Comparison of ENCODE assay signal across 16 cellular contexts in genomic region chr12:119069029-119069731, GRCh38.
A peak's percentile ranks its signal among the peaks of the same experiment; 100 is the strongest.
DNase-seq lines count a peak whose midpoint lies in the region; ATAC-seq and TF ChIP-seq lines count a peak whose summit lies in the region.
"Had no signal": no experiment of that assay in that cellular context is flagged by ENCODE, and none has a peak within 500 bp of the region (broad histone marks: within the 10 kb centered on the region; RNA-seq: fewer than 3 reads in every experiment).

No MANE protein-coding gene starts in this region.

- H2AFZ ChIP-seq in hepatocyte = no peak overlapping the region

- ATAC-seq in GM21737 (IDR thresholded peaks at IDR 0.05; ENCODE audit: unreplicated experiment) = no peak
- ATAC-seq in naive thymus-derived CD4-positive, alpha-beta T cell = no peak
- ATAC-seq: foreskin keratinocyte; natural killer cell treated with Interleukin-12 subunit alpha and Interleukin-12 subunit beta and Interleukin-15 and Interleukin-18, amount 100 ng/mL, for 72 hours had no signal

- H3K36me3 Mint-ChIP-seq in naive thymus-derived CD4-positive, alpha-beta T cell = no peaks in the 10 kb centered on the region
- H3K36me3 Mint-ChIP-seq: natural killer cell treated with Interleukin-12 subunit alpha and Interleukin-12 subunit beta and Interleukin-15 and Interleukin-18, amount 100 ng/mL, for 72 hours had no signal

- no peaks in the 10 kb centered on the region for H3K79me2 ChIP-seq in hepatocyte

- peaks cover 33% of the 10 kb centered on the region for H3K27me3 ChIP-seq in hepatocyte
- H3K27me3 ChIP-seq in naive thymus-derived CD4-positive, alpha-beta T cell (ENCODE audit: control insufficient read depth in 2 of 2, insufficient read depth in 2 of 2, low read length in 2 of 2) = no peaks in the 10 kb centered on the region
- H3K27me3 ChIP-seq: foreskin keratinocyte had no signal

- 18% methylated on average over 10 of the region's 10 CpGs for WGBS in hepatocyte (ENCODE audit: low lambda C conversion rate, missing lambda C conversion rate)

- POLR2A ChIA-PET in naive thymus-derived CD4-positive, alpha-beta T cell (lab: Charles Lee) = no interaction called here
- POLR2A ChIA-PET in HEK293T (lab: Yijun Ruan, JAX) = no interaction called here

- H3K4me1 Mint-ChIP-seq in naive thymus-derived CD4-positive, alpha-beta T cell = no peaks in the 10 kb centered on the region
- H3K4me1 Mint-ChIP-seq: activated CD4-positive, alpha-beta T cell treated with anti-CD3 and anti-CD28 coated beads, Interleukin-2, amount 10 ng/mL, durations not matched to agents 24 days and 14 days had no signal

- no peak overlapping the region for H3K4me2 ChIP-seq in hepatocyte

- H3K4me1 ChIP-seq in hepatocyte (ENCODE audit: insufficient read depth) = no peaks in the 10 kb centered on the region
- no peaks in the 10 kb centered on the region for H3K4me1 ChIP-seq in naive thymus-derived CD4-positive, alpha-beta T cell (ENCODE audit: control insufficient read depth in 2 of 2, insufficient read depth in 2 of 2, low read length in 2 of 2)
- H3K4me1 ChIP-seq: foreskin keratinocyte had no signal

- intact Hi-C loops in naive thymus-derived CD4-positive, alpha-beta T cell (cut with micrococcal nuclease) = no loop called here

- no peaks in the 10 kb centered on the region for H3K9me2 ChIP-seq in hepatocyte (replicated peaks; ENCODE audit: insufficient read depth)

- H3K4me3 Mint-ChIP-seq in naive thymus-derived CD4-positive, alpha-beta T cell = no peak overlapping the region
- H3K4me3 Mint-ChIP-seq: activated CD4-positive, alpha-beta T cell treated with anti-CD3 and anti-CD28 coated beads, Interleukin-2, amount 10 ng/mL, durations not matched to agents 24 days and 14 days; natural killer cell treated with Interleukin-12 subunit alpha and Interleukin-12 subunit beta and Interleukin-15 and Interleukin-18, amount 100 ng/mL, for 72 hours had no signal

- no peak overlapping the region for H3K4me3 ChIP-seq in hepatocyte
- no peak overlapping the region for H3K4me3 ChIP-seq in naive thymus-derived CD4-positive, alpha-beta T cell (ENCODE audit: low read length)

- TF ChIP-seq CTCF in hepatocyte (IDR thresholded peaks at IDR 0.05; ENCODE audit: poor library complexity) = no peak

- no peaks in the 10 kb centered on the region for H4K20me1 ChIP-seq in hepatocyte (ENCODE audit: insufficient read depth, poor library complexity, severe bottlenecking)

- H3K9me3 Mint-ChIP-seq in naive thymus-derived CD4-positive, alpha-beta T cell = peaks cover 0 to 12% (median 3%) of the 10 kb centered on the region in 11 donors
- H3K9me3 Mint-ChIP-seq: activated CD4-positive, alpha-beta T cell treated with anti-CD3 and anti-CD28 coated beads, Interleukin-2, amount 10 ng/mL, durations not matched to agents 24 days and 14 days had no signal

- peaks cover 0 to 9% (median 6%) of the 10 kb centered on the region in 5 donors for H3K27me3 Mint-ChIP-seq in naive thymus-derived CD4-positive, alpha-beta T cell
- H3K27me3 Mint-ChIP-seq: activated CD4-positive, alpha-beta T cell treated with anti-CD3 and anti-CD28 coated beads, Interleukin-2, amount 10 ng/mL, durations not matched to agents 24 days and 14 days had no signal

- no peak overlapping the region for H3K27ac ChIP-seq in hepatocyte
- H3K27ac ChIP-seq in naive thymus-derived CD4-positive, alpha-beta T cell (ENCODE audit: low read depth, low read length) = no peak overlapping the region
- H3K27ac ChIP-seq: foreskin keratinocyte had no signal

- H3K27ac Mint-ChIP-seq in naive thymus-derived CD4-positive, alpha-beta T cell = no peak overlapping the region
- H3K27ac Mint-ChIP-seq: activated CD4-positive, alpha-beta T cell treated with anti-CD3 and anti-CD28 coated beads, Interleukin-2, amount 10 ng/mL, durations not matched to agents 24 days and 14 days; natural killer cell treated with Interleukin-12 subunit alpha and Interleukin-12 subunit beta and Interleukin-15 and Interleukin-18, amount 100 ng/mL, for 72 hours had no signal

- CTCF ChIA-PET in naive thymus-derived CD4-positive, alpha-beta T cell (lab: Charles Lee) = no interaction called here
- CTCF ChIA-PET in HEK293T (lab: Yijun Ruan, JAX) = no interaction called here

- peak; percentile 40 for DNase-seq in DMS79 (lab: John Stamatoyannopoulos, UW)
- peak; percentile 92 for DNase-seq in NCI-H146 (lab: John Stamatoyannopoulos, UW)
- DNase-seq in NCI-H748 (lab: John Stamatoyannopoulos, UW; ENCODE audit: unreplicated experiment) = peak; percentile 83
- DNase-seq in hepatocyte (ENCODE audit: low spot score) = peak; percentile 7
- DNase-seq in stimulated activated CD4-positive, alpha-beta T cell treated with anti-CD3 and anti-CD28 coated beads, Interleukin-12 subunit alpha, Interleukin-12 subunit beta, amount 100 ng/mL, for 4 hours = no peak
- no peak for DNase-seq in naive thymus-derived CD4-positive, alpha-beta T cell
- DNase-seq in HEK293T (ENCODE audit: extremely low spot score) = no peak
- DNase-seq: activated CD4-positive, alpha-beta T cell treated with anti-CD3 and anti-CD28 coated beads, Interleukin-2, amount 10 ng/mL, durations not matched to agents 24 days and 14 days; foreskin keratinocyte; NCI-H1694 treated with DMSO at 0.1 percent for 48 hours; stimulated activated CD4-positive, alpha-beta T cell treated with anti-CD3 and anti-CD28 coated beads, Interleukin-2, amount 100 ng/mL, for 24 hours; stimulated activated naive CD4-positive, alpha-beta T cell treated with Interleukin-2 at 50 U/mL for 16 hours; SW 1271; trophoblast cell had no signal

- no peaks in the 10 kb centered on the region for H3K36me3 ChIP-seq in hepatocyte (replicated peaks; ENCODE audit: insufficient read depth, low read depth)
- no peaks in the 10 kb centered on the region for H3K36me3 ChIP-seq in naive thymus-derived CD4-positive, alpha-beta T cell (ENCODE audit: control insufficient read depth in 2 of 3, insufficient read depth in 3 of 3, low read length in 3 of 3)

- no peaks in the 10 kb centered on the region for H3K9me3 ChIP-seq in hepatocyte (ENCODE audit: low read depth)
- H3K9me3 ChIP-seq in naive thymus-derived CD4-positive, alpha-beta T cell (ENCODE audit: control insufficient read depth in 2 of 3, low read length in 3 of 3) = no peaks in the 10 kb centered on the region

TF ChIP-seq in HEK293T, 16 proteins besides CTCF, POLR2A, EP300 and RAD21:
- TF ChIP-seq HDGF (IDR thresholded peaks at IDR 0.05; ENCODE audit: borderline replicate concordance) = no peak
- TF ChIP-seq SP1 (IDR thresholded peaks at IDR 0.05) = no peak
- TF ChIP-seq TARDBP (IDR thresholded peaks at IDR 0.05) = no peak
- no peak for TF ChIP-seq ELF4 (IDR thresholded peaks at IDR 0.05)
- TF ChIP-seq CTBP1 (IDR thresholded peaks at IDR 0.05; ENCODE audit: borderline replicate concordance) = no peak
- no peak for TF ChIP-seq BHLHE40 (IDR thresholded peaks at IDR 0.05; ENCODE audit: borderline replicate concordance)
- TF ChIP-seq PKNOX1 (IDR thresholded peaks at IDR 0.05) = no peak
- no peak for TF ChIP-seq NFRKB (IDR thresholded peaks at IDR 0.05)
- TF ChIP-seq ZNF384 (IDR thresholded peaks at IDR 0.05) = no peak
- no peak for TF ChIP-seq LEF1 (IDR thresholded peaks at IDR 0.05; ENCODE audit: borderline replicate concordance)
- no peak for TF ChIP-seq SUZ12 (IDR thresholded peaks at IDR 0.05)
- no peak for TF ChIP-seq FOXA1 (IDR thresholded peaks at IDR 0.05)
- no peak for TF ChIP-seq L3MBTL2 (conservative IDR thresholded peaks at IDR 0.05)
- TF ChIP-seq ARNT (IDR thresholded peaks at IDR 0.05) = no peak
- no peak for TF ChIP-seq FOXM1 (IDR thresholded peaks at IDR 0.05; ENCODE audit: borderline replicate concordance)
- TF ChIP-seq FOXK2 (IDR thresholded peaks at IDR 0.05) = no peak

Comparison
In these comparisons a context has a peak if more than half of its experiments do, and no peak if none do; other contexts are left out.
1. DNase-seq: peak in DMS79 (single experiment), NCI-H146 (single experiment), NCI-H748 (single experiment) and hepatocyte (single experiment); none in stimulated activated CD4-positive, alpha-beta T cell treated with anti-CD3 and anti-CD28 coated beads, Interleukin-12 subunit alpha, Interleukin-12 subunit beta, amount 100 ng/mL, for 4 hours (single experiment), naive thymus-derived CD4-positive, alpha-beta T cell (0 of 9) and HEK293T (single experiment).